ENCODE assay signal across 8 cellular contexts in genomic region chr14:21068521-21069387, GRCh38. TPM values are rescaled to one million over a fixed set of nuclear protein-coding genes. Genes with fewer than 3 reads are reported as not detected.
DNase-seq lines count a peak whose midpoint lies in the region; ATAC-seq and TF ChIP-seq lines count a peak whose summit lies in the region.

No MANE protein-coding gene starts in this region.

- CTCF ChIA-PET in AG04450 (lab: Charles Lee): interaction anchor here (0.8 to 5.0 kb wide), 19 partner anchors 10 to 148 kb away, joined by 3 to 153 read pairs (median 7); partner anchors contain the start of gene TMEM253
- CTCF ChIA-PET in activated CD4-positive, alpha-beta T cell treated with anti-CD3 and anti-CD28 coated beads, Interleukin-2, amount 10 ng/mL, durations not matched to agents 7 days and 5 days (lab: Charles Lee): interaction anchor here (0.9 to 1.6 kb wide), 12 partner anchors 13 to 412 kb away, joined by 3 to 19 read pairs (median 5); partner anchors contain the start of gene TPPP2

- no peak overlapping the region for H3K4me3 Mint-ChIP-seq in activated CD4-positive, alpha-beta T cell treated with anti-CD3 and anti-CD28 coated beads, Interleukin-2, amount 10 ng/mL, durations not matched to agents 7 days and 5 days
- H3K4me3 Mint-ChIP-seq in endodermal cell: peak overlapping the region; percentile 86
- H3K4me3 Mint-ChIP-seq in stimulated activated naive CD8-positive, alpha-beta T cell treated with anti-CD3 and anti-CD28 coated beads, Interleukin-15, Interleukin-2, amounts not matched to agents 100 ng/mL and 50 ng/mL, for 24 hours: peak overlapping the region; percentile 70

- 5 to 6% methylated on average over 8 to 45 of the region's 45 CpGs for WGBS in endodermal cell (ENCODE audit: insufficient coverage in 1 of 2, insufficient read length in 1 of 2), 2 experiments
- WGBS in mesendoderm (ENCODE audit: extremely low coverage, insufficient coverage, low lambda C conversion rate): no CpG with 5 or more reads among the region's 45 CpGs

- H3K18ac ChIP-seq in mesendoderm (ENCODE audit: low read length): peak overlapping the region; percentile 77

- H3K4me3 ChIP-seq in AG04450 (ENCODE audit: low read depth, low read length) (peak overlapping the region; percentile 82), endodermal cell (ENCODE audit: low read length) (peak overlapping the region; percentile 83), mesendoderm (ENCODE audit: low read length) (peak overlapping the region; percentile 64)

- H3K27ac ChIP-seq in AG04450 (ENCODE audit: low read depth, low read length): peak overlapping the region; percentile 52
- peak overlapping the region; percentile 94 for H3K27ac ChIP-seq in endodermal cell (ENCODE audit: low read depth, low read length)
- peak overlapping the region; percentile 99 for H3K27ac ChIP-seq in mesendoderm (ENCODE audit: low read depth, low read length)

- no peak overlapping the region for H3K27ac Mint-ChIP-seq in activated CD4-positive, alpha-beta T cell treated with anti-CD3 and anti-CD28 coated beads, Interleukin-2, amount 10 ng/mL, durations not matched to agents 7 days and 5 days
- peak overlapping the region; percentile 85 for H3K27ac Mint-ChIP-seq in endodermal cell
- H3K27ac Mint-ChIP-seq in stimulated activated naive CD8-positive, alpha-beta T cell treated with anti-CD3 and anti-CD28 coated beads, Interleukin-15, Interleukin-2, amounts not matched to agents 100 ng/mL and 50 ng/mL, for 24 hours: no peak overlapping the region

- H3K27me3 ChIP-seq in AG04450 (ENCODE audit: control insufficient read depth, insufficient read depth, low read length) (no peaks in the 10 kb centered on the region), endodermal cell (ENCODE audit: control insufficient read depth, insufficient read depth, low read length, poor library complexity, severe bottlenecking) (no peaks in the 10 kb centered on the region), mesendoderm (ENCODE audit: insufficient read depth, low read length, poor library complexity) (no peaks in the 10 kb centered on the region)

- peaks cover 79% of the 10 kb centered on the region for H3K27me3 Mint-ChIP-seq in activated CD4-positive, alpha-beta T cell treated with anti-CD3 and anti-CD28 coated beads, Interleukin-2, amount 10 ng/mL, durations not matched to agents 7 days and 5 days
- H3K27me3 Mint-ChIP-seq in endodermal cell (ENCODE audit: insufficient read depth): peaks cover 8% of the 10 kb centered on the region
- H3K27me3 Mint-ChIP-seq in stimulated activated naive CD8-positive, alpha-beta T cell treated with anti-CD3 and anti-CD28 coated beads, Interleukin-15, Interleukin-2, amounts not matched to agents 100 ng/mL and 50 ng/mL, for 24 hours: peaks cover 66% of the 10 kb centered on the region

- no peaks in the 10 kb centered on the region for H3K9me3 Mint-ChIP-seq in activated CD4-positive, alpha-beta T cell treated with anti-CD3 and anti-CD28 coated beads, Interleukin-2, amount 10 ng/mL, durations not matched to agents 7 days and 5 days
- H3K9me3 Mint-ChIP-seq in endodermal cell: no peaks in the 10 kb centered on the region
- no peaks in the 10 kb centered on the region for H3K9me3 Mint-ChIP-seq in stimulated activated naive CD8-positive, alpha-beta T cell treated with anti-CD3 and anti-CD28 coated beads, Interleukin-15, Interleukin-2, amounts not matched to agents 100 ng/mL and 50 ng/mL, for 24 hours

- TF ChIP-seq CTCF in AG04450 (IDR thresholded peaks at IDR 0.05; ENCODE audit: low read depth, low read length) (peak; percentile 73), endodermal cell (conservative IDR thresholded peaks at IDR 0.05) (peak; percentile 72)

- no peak for DNase-seq in AG04450 (ENCODE audit: low read depth, low spot score)
- peak; percentile 35 to 80 for DNase-seq in NCI-H446 (lab: John Stamatoyannopoulos, UW)
- DNase-seq in activated CD4-positive, alpha-beta T cell treated with anti-CD3 and anti-CD28 coated beads, Interleukin-2, amount 10 ng/mL, durations not matched to agents 7 days and 5 days: peak; percentile 42
- peak; percentile 82 for DNase-seq in endodermal cell
- peak; percentile 81 for DNase-seq in mesendoderm
- no peak for DNase-seq in foreskin melanocyte

- H3K9me3 ChIP-seq in AG04450 (ENCODE audit: control insufficient read depth, insufficient read depth, low read length): no peaks in the 10 kb centered on the region; the same call in 1 of the 2 replicates
- no peaks in the 10 kb centered on the region for H3K9me3 ChIP-seq in endodermal cell (ENCODE audit: control insufficient read depth, low read length)

- no peak overlapping the region for H2BK15ac ChIP-seq in mesendoderm (replicated peaks; ENCODE audit: low read depth)

- H3K23ac ChIP-seq in mesendoderm (ENCODE audit: low read length): peak overlapping the region; percentile 11

- no peaks in the 10 kb centered on the region for H3K36me3 Mint-ChIP-seq in activated CD4-positive, alpha-beta T cell treated with anti-CD3 and anti-CD28 coated beads, Interleukin-2, amount 10 ng/mL, durations not matched to agents 7 days and 5 days (ENCODE audit: low read depth)
- H3K36me3 Mint-ChIP-seq in endodermal cell (ENCODE audit: low read depth): peaks cover 11% of the 10 kb centered on the region
- no peaks in the 10 kb centered on the region for H3K36me3 Mint-ChIP-seq in stimulated activated naive CD8-positive, alpha-beta T cell treated with anti-CD3 and anti-CD28 coated beads, Interleukin-15, Interleukin-2, amounts not matched to agents 100 ng/mL and 50 ng/mL, for 24 hours (ENCODE audit: low read depth)

- ATAC-seq in GM18870 (IDR thresholded peaks at IDR 0.05; ENCODE audit: unreplicated experiment): peak; percentile 33

- H3K4ac ChIP-seq in mesendoderm (ENCODE audit: low read depth, low read length): peak overlapping the region; percentile 74

- H3K79me1 ChIP-seq in mesendoderm (ENCODE audit: low read length): peaks cover 8% of the 10 kb centered on the region

- H3K9ac ChIP-seq in endodermal cell (ENCODE audit: extremely low read depth, low read length, poor library complexity, severe bottlenecking) (peak overlapping the region; percentile 35), mesendoderm (ENCODE audit: low read length) (peak overlapping the region; percentile 70)

- peaks cover 6% of the 10 kb centered on the region for H3K4me1 ChIP-seq in endodermal cell (ENCODE audit: control insufficient read depth, insufficient read depth, low read length)
- H3K4me1 ChIP-seq in mesendoderm (ENCODE audit: control insufficient read depth, low read depth, low read length): peaks cover 5% of the 10 kb centered on the region

- no peak overlapping the region for H4K5ac ChIP-seq in mesendoderm (ENCODE audit: low read length)

- no peak overlapping the region for H4K8ac ChIP-seq in mesendoderm (ENCODE audit: low read depth, low read length)

- H3K79me2 ChIP-seq in mesendoderm (ENCODE audit: control insufficient read depth, insufficient read depth, low read length): peaks cover 3% of the 10 kb centered on the region

- POLR2A ChIA-PET in AG04450 (lab: Yijun Ruan, JAX): interaction anchor here (0.6 to 1.6 kb wide), 3 partner anchors 19 to 77 kb away, joined by 3 to 4 read pairs (median 3); no protein-coding TSS in a partner anchor
- POLR2A ChIA-PET in activated CD4-positive, alpha-beta T cell treated with anti-CD3 and anti-CD28 coated beads, Interleukin-2, amount 10 ng/mL, durations not matched to agents 7 days and 5 days (lab: Charles Lee): no interaction called here

- peak overlapping the region; percentile 77 for H3K4me2 ChIP-seq in mesendoderm (ENCODE audit: low read length)

- H3K56ac ChIP-seq in mesendoderm (ENCODE audit: low read length): peak overlapping the region; percentile 99

- peaks cover 34% of the 10 kb centered on the region for H3K4me1 Mint-ChIP-seq in activated CD4-positive, alpha-beta T cell treated with anti-CD3 and anti-CD28 coated beads, Interleukin-2, amount 10 ng/mL, durations not matched to agents 7 days and 5 days
- peaks cover 18% of the 10 kb centered on the region for H3K4me1 Mint-ChIP-seq in endodermal cell
- peaks cover 36% of the 10 kb centered on the region for H3K4me1 Mint-ChIP-seq in stimulated activated naive CD8-positive, alpha-beta T cell treated with anti-CD3 and anti-CD28 coated beads, Interleukin-15, Interleukin-2, amounts not matched to agents 100 ng/mL and 50 ng/mL, for 24 hours (ENCODE audit: low read depth)

- H2BK5ac ChIP-seq in mesendoderm (ENCODE audit: low read length): peak overlapping the region; percentile 0

- H2BK120ac ChIP-seq in mesendoderm (ENCODE audit: low read depth, low read length): peak overlapping the region; percentile 16

- H3K36me3 ChIP-seq in endodermal cell (ENCODE audit: control insufficient read depth, insufficient read depth, low read length) (peaks cover 12% of the 10 kb centered on the region), mesendoderm (ENCODE audit: control insufficient read depth, insufficient read depth, low read length) (peaks cover 2% of the 10 kb centered on the region)

- no peak overlapping the region for H2AK5ac ChIP-seq in mesendoderm (ENCODE audit: low read length)

RNA-seq across cellular contexts. Expression of gene ARHGEF40, which starts 1.4 kb away (rescaled TPM):
- 40.7 and 52.2 TPM in 2 replicates for polyA plus RNA-seq in AG04450 (2011; rRNA removed)
- 58.3 and 66.3 TPM in 2 replicates for polyA minus RNA-seq in AG04450 (2011; rRNA and poly(A)+ RNA removed)
- under 1 TPM in 1 of 2 experiments, not detected in 1; 0.22 TPM for total RNA-seq in activated CD4-positive, alpha-beta T cell treated with anti-CD3 and anti-CD28 coated beads, Interleukin-2, amount 10 ng/mL, durations not matched to agents 7 days and 5 days
- 10 to 100 TPM; 71.1 to 73.5 TPM for total RNA-seq in endodermal cell
- polyA plus RNA-seq in endodermal cell (2013, experiment 1 of 2): 65.4 TPM
- 71.9 TPM for polyA plus RNA-seq in endodermal cell (2013, experiment 2 of 2)
- polyA plus RNA-seq in mesendoderm (2013, experiment 1 of 2): 29.5 TPM
- 26.2 TPM for polyA plus RNA-seq in mesendoderm (2013, experiment 2 of 2)

RNA-seq across cellular contexts. Expression of gene RNASE8, which starts 11.1 kb away (rescaled TPM):
- polyA plus RNA-seq in AG04450 (2011; rRNA removed): not detected in 2 replicates
- not detected in 2 replicates for polyA minus RNA-seq in AG04450 (2011; rRNA and poly(A)+ RNA removed)
- total RNA-seq in activated CD4-positive, alpha-beta T cell treated with anti-CD3 and anti-CD28 coated beads, Interleukin-2, amount 10 ng/mL, durations not matched to agents 7 days and 5 days: not detected
- not detected for total RNA-seq in endodermal cell
- not detected for polyA plus RNA-seq in endodermal cell (2013, experiment 1 of 2)
- not detected for polyA plus RNA-seq in endodermal cell (2013, experiment 2 of 2)
- polyA plus RNA-seq in mesendoderm (2013, experiment 1 of 2): not detected
- polyA plus RNA-seq in mesendoderm (2013, experiment 2 of 2): not detected

RNA-seq across cellular contexts. Expression of gene RNASE7, which starts 26.6 kb away (rescaled TPM):
- polyA plus RNA-seq in AG04450 (2011; rRNA removed): not detected in 2 replicates
- not detected in 2 replicates for polyA minus RNA-seq in AG04450 (2011; rRNA and poly(A)+ RNA removed)
- total RNA-seq in activated CD4-positive, alpha-beta T cell treated with anti-CD3 and anti-CD28 coated beads, Interleukin-2, amount 10 ng/mL, durations not matched to agents 7 days and 5 days: not detected
- total RNA-seq in endodermal cell: not detected
- polyA plus RNA-seq in endodermal cell (2013, experiment 1 of 2): not detected
- polyA plus RNA-seq in endodermal cell (2013, experiment 2 of 2): not detected
- polyA plus RNA-seq in mesendoderm (2013, experiment 1 of 2): not detected
- polyA plus RNA-seq in mesendoderm (2013, experiment 2 of 2): not detected

RNA-seq across cellular contexts. Expression of gene ZNF219, which starts 29.7 kb away (rescaled TPM):
- polyA plus RNA-seq in AG04450 (2011; rRNA removed): 3.9 and 4.8 TPM in 2 replicates
- polyA minus RNA-seq in AG04450 (2011; rRNA and poly(A)+ RNA removed): 2.0 and 5.7 TPM in 2 replicates
- total RNA-seq in activated CD4-positive, alpha-beta T cell treated with anti-CD3 and anti-CD28 coated beads, Interleukin-2, amount 10 ng/mL, durations not matched to agents 7 days and 5 days: 1 to 10 TPM; 5.0 to 6.2 TPM
- total RNA-seq in endodermal cell: 10 to 100 TPM; 43.4 to 59.6 TPM
- 123 TPM for polyA plus RNA-seq in endodermal cell (2013, experiment 1 of 2)
- polyA plus RNA-seq in endodermal cell (2013, experiment 2 of 2): 104 TPM
- polyA plus RNA-seq in mesendoderm (2013, experiment 1 of 2): 43.6 TPM
- polyA plus RNA-seq in mesendoderm (2013, experiment 2 of 2): 45.1 TPM

RNA-seq across cellular contexts. Expression of gene TMEM253, which starts 32.1 kb away (rescaled TPM):
- 0.21 TPM in 2 replicates for polyA plus RNA-seq in AG04450 (2011; rRNA removed)
- not detected in 2 replicates for polyA minus RNA-seq in AG04450 (2011; rRNA and poly(A)+ RNA removed)
- total RNA-seq in activated CD4-positive, alpha-beta T cell treated with anti-CD3 and anti-CD28 coated beads, Interleukin-2, amount 10 ng/mL, durations not matched to agents 7 days and 5 days: not detected
- total RNA-seq in endodermal cell: under 1 TPM; 0.40 to 0.49 TPM
- polyA plus RNA-seq in endodermal cell (2013, experiment 1 of 2): 2.1 TPM
- 1.8 TPM for polyA plus RNA-seq in endodermal cell (2013, experiment 2 of 2)
- 1.1 TPM for polyA plus RNA-seq in mesendoderm (2013, experiment 1 of 2)
- 1.2 TPM for polyA plus RNA-seq in mesendoderm (2013, experiment 2 of 2)

Comparison
In these comparisons a context has a peak if more than half of its experiments do, and no peak if none do; other contexts are left out.
1. DNase-seq: peak in NCI-H446 (2 of 2), activated CD4-positive, alpha-beta T cell treated with anti-CD3 and anti-CD28 coated beads, Interleukin-2, amount 10 ng/mL, durations not matched to agents 7 days and 5 days (single experiment), endodermal cell (single experiment) and mesendoderm (single experiment); none in AG04450 (single experiment) and foreskin melanocyte (single experiment).
2. RNA of gene ARHGEF40, which starts 1.4 kb away (total RNA-seq): 71.1 to 73.5 TPM in endodermal cell; 0.22 TPM in activated CD4-positive, alpha-beta T cell treated with anti-CD3 and anti-CD28 coated beads, Interleukin-2, amount 10 ng/mL, durations not matched to agents 7 days and 5 days; every median in the first group is over 10 times any median in the second.
3. Peak in every context shown above with its lines, with median percentiles within 50 percentile points of each other: H3K27ac ChIP-seq and H3K4me3 ChIP-seq.